1 cellular context compared by ENCODE assay signal in genomic region chr3:28924744-28925360, GRCh38.
TF ChIP-seq lines count a peak whose summit lies in the region.

No MANE protein-coding gene starts in this region.

TF ChIP-seq in endothelial cell of umbilical vein, 7 proteins besides CTCF, POLR2A, EP300 and RAD21:
- TF ChIP-seq, protein P1, sequence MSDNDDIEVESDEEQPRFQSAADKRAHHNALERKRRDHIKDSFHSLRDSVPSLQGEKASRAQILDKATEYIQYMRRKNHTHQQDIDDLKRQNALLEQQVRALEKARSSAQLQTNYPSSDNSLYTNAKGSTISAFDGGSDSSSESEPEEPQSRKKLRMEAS (IDR thresholded peaks at IDR 0.05; ENCODE audit: insufficient read depth, insufficient read length) = no peak
- TF ChIP-seq POLR2AphosphoS5 (IDR thresholded peaks at IDR 0.05; ENCODE audit: insufficient read depth, low read depth, low read length) (no peak), GATA2 (IDR thresholded peaks at IDR 0.05; ENCODE audit: insufficient read depth, insufficient read length, low read depth, low read length) (no peak), MYC (IDR thresholded peaks at IDR 0.05; ENCODE audit: low read depth, low read length) (no peak), JUN (IDR thresholded peaks at IDR 0.05; ENCODE audit: borderline replicate concordance, insufficient read depth, insufficient read length, low read depth) (no peak), EZH2 (IDR thresholded peaks at IDR 0.05; ENCODE audit: borderline replicate concordance, low read depth, low read length, severe bottlenecking) (no peak), FOS (IDR thresholded peaks at IDR 0.05; ENCODE audit: borderline replicate concordance, insufficient read depth, low read length) (no peak)
TF ChIP-seq in endothelial cell of umbilical vein: peak in this region for 0.
